11 cellular contexts compared by ENCODE assay signal in genomic region chr10:73932625-73933112, GRCh38. TPM values are rescaled to one million over a fixed set of nuclear protein-coding genes. Genes with fewer than 3 reads are reported as not detected.
DNase-seq lines count a peak whose midpoint lies in the region; ATAC-seq and TF ChIP-seq lines count a peak whose summit lies in the region.
"Had no signal": no experiment of that assay in that cellular context is flagged by ENCODE, and none has a peak within 500 bp of the region (broad histone marks: within the 10 kb centered on the region; RNA-seq: fewer than 3 reads in every experiment).

No MANE protein-coding gene starts in this region.

- no peak overlapping the region for H3K4me2 ChIP-seq in mesendoderm (ENCODE audit: low read length)

- in situ Hi-C loops in Panc1 (cut with HindIII; ENCODE audit: low pct_unique_long_range_greater_than_20kb, low sequenced_read_pairs) = no loop called here

- H2BK15ac ChIP-seq in mesendoderm (replicated peaks; ENCODE audit: low read depth) = no peak overlapping the region

- H4K8ac ChIP-seq in mesendoderm (ENCODE audit: low read depth, low read length) = no peak overlapping the region

- H3K4me1 ChIP-seq in Panc1 (ENCODE audit: control insufficient read depth, insufficient read depth, low read length) (peaks cover 2% of the 10 kb centered on the region; the same call in 1 of the 2 replicates), mesendoderm (ENCODE audit: control insufficient read depth, low read depth, low read length) (peaks cover 7% of the 10 kb centered on the region), ovary (ENCODE audit: insufficient read depth) (no peaks in the 10 kb centered on the region)

- peak overlapping the region; percentile 7 for H3K18ac ChIP-seq in mesendoderm (ENCODE audit: low read length)

- no peak overlapping the region for H2BK120ac ChIP-seq in mesendoderm (ENCODE audit: low read depth, low read length)

- DNase-seq in GDM1 (lab: John Stamatoyannopoulos, UW) (peak; percentile 22), Panc1 (ENCODE audit: low read depth, low spot score) (no peak), mesendoderm (no peak), NCI-H2107 treated with DMSO at 0.1 percent for 48 hours (lab: John Stamatoyannopoulos, UW; ENCODE audit: unreplicated experiment) (no peak), medulla oblongata (ENCODE audit: extremely low spot score) (no peak), ovary (no peak), ureter (ENCODE audit: low spot score) (no peak)
- DNase-seq: foreskin fibroblast, left ventricle myocardium superior, NCI-H1417 treated with DMSO at 0.1 percent for 48 hours had no signal

- no peak overlapping the region for H3K9ac ChIP-seq in mesendoderm (ENCODE audit: low read length)

- no TSS peak for BruUV-seq in Panc1 (replicated peaks; lab: Mats Ljungman, UMichigan)

- no CpG with 5 or more reads among the region's 6 CpGs for WGBS in mesendoderm (ENCODE audit: extremely low coverage, insufficient coverage, low lambda C conversion rate)
- WGBS in ovary, 3 donors = 94 to 97% (median 97%) methylated on average over 6 of the region's 6 CpGs

- no peak overlapping the region for H2AK5ac ChIP-seq in mesendoderm (ENCODE audit: low read length)

- H3K9me3 ChIP-seq in Panc1 (ENCODE audit: control insufficient read depth, insufficient read depth, low read depth, low read length) (no peaks in the 10 kb centered on the region), ovary (no peaks in the 10 kb centered on the region)

- TF ChIP-seq CTCF in Panc1 (IDR thresholded peaks at IDR 0.05) (no peak), ovary (IDR thresholded peaks at IDR 0.05) (no peak)

- no peak for TF ChIP-seq POLR2A in ovary (IDR thresholded peaks at IDR 0.05)

- H3K27me3 ChIP-seq in Panc1 (ENCODE audit: control insufficient read depth, insufficient read depth, low read length) (no peaks in the 10 kb centered on the region), mesendoderm (ENCODE audit: insufficient read depth, low read length, poor library complexity) (no peaks in the 10 kb centered on the region), ovary (no peaks in the 10 kb centered on the region)

- POLR2A ChIA-PET in Panc1 (lab: Charles Lee) = no interaction called here

- H3K4me3 ChIP-seq in Panc1 (ENCODE audit: low read depth in 2 of 2, low read length in 2 of 2) = no peak overlapping the region
- no peak overlapping the region for H3K4me3 ChIP-seq in mesendoderm (ENCODE audit: low read length)
- no peak overlapping the region for H3K4me3 ChIP-seq in ovary

- H3K4ac ChIP-seq in mesendoderm (ENCODE audit: low read depth, low read length) = peak overlapping the region; percentile 64

- CTCF ChIA-PET in Panc1 (lab: Charles Lee) = no interaction called here

- H3K56ac ChIP-seq in mesendoderm (ENCODE audit: low read length) = peak overlapping the region; percentile 25

- H3K79me1 ChIP-seq in mesendoderm (ENCODE audit: low read length) = no peaks in the 10 kb centered on the region

- H4K5ac ChIP-seq in mesendoderm (ENCODE audit: low read length) = no peak overlapping the region

- no peak for TF ChIP-seq EP300 in ovary (IDR thresholded peaks at IDR 0.05)

- H3K79me2 ChIP-seq in mesendoderm (ENCODE audit: control insufficient read depth, insufficient read depth, low read length) = no peaks in the 10 kb centered on the region

- intact Hi-C loops in Panc1 (cut with micrococcal nuclease; ENCODE audit: unreplicated experiment) (no loop called here), ovary (cut with DNase I) (no loop called here)

- H3K36me3 ChIP-seq in Panc1 (ENCODE audit: control insufficient read depth, insufficient read depth, low read length) (no peaks in the 10 kb centered on the region), mesendoderm (ENCODE audit: control insufficient read depth, insufficient read depth, low read length) (no peaks in the 10 kb centered on the region), ovary (no peaks in the 10 kb centered on the region)

- H3K23ac ChIP-seq in mesendoderm (ENCODE audit: low read length) = peak overlapping the region; percentile 15

- ATAC-seq in HG02610 (IDR thresholded peaks at IDR 0.05; ENCODE audit: unreplicated experiment) (peak; percentile 9), Panc1 (no peak)
- ATAC-seq: left ventricle myocardium superior had no signal

- peak overlapping the region; percentile 3 for H2BK5ac ChIP-seq in mesendoderm (ENCODE audit: low read length)

- H3K27ac ChIP-seq in Panc1 (ENCODE audit: low read length) (peak overlapping the region; percentile 23; the same call in 1 of the 2 replicates), mesendoderm (ENCODE audit: low read depth, low read length) (no peak overlapping the region), ovary (no peak overlapping the region)

RNA-seq across cellular contexts. Expression of gene PLAU, which starts 21.7 kb away (rescaled TPM):
- total RNA-seq in Panc1 (2021; ENCODE audit: unreplicated experiment) (305 TPM), ovary (1 to 10 TPM in 4 of 7 donors, under 1 TPM in 3; 0.24 to 7.6 (median 4.6) TPM), ureter (13.8 TPM)
- 162 TPM for polyA plus RNA-seq in Panc1 (2012; ENCODE audit: insufficient read length)
- polyA plus RNA-seq in mesendoderm (2013, experiment 1 of 2) = 15.7 TPM
- polyA plus RNA-seq in mesendoderm (2013, experiment 2 of 2) = 15.6 TPM
- polyA plus RNA-seq in ovary = 10 to 100 TPM in 1 of 2 donors, 1 to 10 TPM in 1; 1.7 to 12.6 TPM

RNA-seq across cellular contexts. Expression of gene CAMK2G, which starts 58.3 kb away (rescaled TPM):
- 41.4 TPM for total RNA-seq in Panc1 (2021; ENCODE audit: unreplicated experiment)
- 37.5 TPM for polyA plus RNA-seq in Panc1 (2012; ENCODE audit: insufficient read length)
- 13.0 TPM for polyA plus RNA-seq in mesendoderm (2013, experiment 1 of 2)
- 13.1 TPM for polyA plus RNA-seq in mesendoderm (2013, experiment 2 of 2)
- total RNA-seq in ovary = 10 to 100 TPM in 6 of 7 donors, 1 to 10 TPM in 1; 9.8 to 25.0 (median 16.7) TPM
- 10 to 100 TPM; 12.6 to 42.9 TPM for polyA plus RNA-seq in ovary
- total RNA-seq in ureter = 80.5 TPM

Comparison
In these comparisons a context has a peak if more than half of its experiments do, and no peak if none do; other contexts are left out.
1. RNA of gene PLAU, which starts 21.7 kb away (total RNA-seq): 305 TPM in Panc1 (single experiment); 13.8 TPM in ureter (single experiment) and 0.24 to 7.6 TPM in ovary; every median in the first group is over 10 times any median in the second.